In genomic region chr5:139385061-139385889, GRCh38 we compare ENCODE assay signal across 9 cellular contexts. TPM values are rescaled to one million over a fixed set of nuclear protein-coding genes. Genes with fewer than 3 reads are reported as not detected.
DNase-seq lines count a peak whose midpoint lies in the region; ATAC-seq and TF ChIP-seq lines count a peak whose summit lies in the region.
"Had no signal": no experiment of that assay in that cellular context is flagged by ENCODE, and none has a peak within 500 bp of the region (broad histone marks: within the 10 kb centered on the region; RNA-seq: fewer than 3 reads in every experiment).

No MANE protein-coding gene starts in this region.

- H3K9me3 ChIP-seq in Panc1 (ENCODE audit: control insufficient read depth, insufficient read depth, low read depth, low read length) = no peaks in the 10 kb centered on the region

- peaks cover 56 to 82% of the 10 kb centered on the region in 2 donors for H3K4me1 Mint-ChIP-seq in stimulated activated naive B cell treated with anti-CD40 and anti-IgM and Interleukin-4, amounts not matched to agents 10 μg/mL and 1 μg/mL and 100 μg/mL, for 72 hours

- H3K9me3 Mint-ChIP-seq in stimulated activated naive B cell treated with anti-CD40 and anti-IgM and Interleukin-4, amounts not matched to agents 10 μg/mL and 1 μg/mL and 100 μg/mL, for 72 hours = no peaks in the 10 kb centered on the region

- no peaks in the 10 kb centered on the region for H3K27me3 Mint-ChIP-seq in stimulated activated naive B cell treated with anti-CD40 and anti-IgM and Interleukin-4, amounts not matched to agents 10 μg/mL and 1 μg/mL and 100 μg/mL, for 72 hours

- DNase-seq in NOMO-1 treated with DMSO at 0.1 percent for 48 hours (lab: John Stamatoyannopoulos, UW; ENCODE audit: unreplicated experiment) (peak; percentile 45), NOMO-1 treated with dmso at 0.1 percent for 144 hours (lab: John Stamatoyannopoulos, UW; ENCODE audit: unreplicated experiment) (no peak), Panc1 (ENCODE audit: low read depth, low spot score) (no peak), epithelial cell of prostate (ENCODE audit: low read depth, low spot score) (no peak), NCI-H345 treated with DMSO at 0.1 percent for 48 hours (lab: John Stamatoyannopoulos, UW; ENCODE audit: unreplicated experiment) (no peak)
- DNase-seq in stimulated activated naive B cell treated with anti-CD40 and anti-IgM and Interleukin-4, amounts not matched to agents 10 μg/mL and 1 μg/mL and 100 μg/mL, for 72 hours = no peak

- H3K4me1 ChIP-seq in Panc1 (ENCODE audit: control insufficient read depth, insufficient read depth, low read length) = no peaks in the 10 kb centered on the region; the same call in 1 of the 2 replicates

- peaks cover 11 to 29% of the 10 kb centered on the region in 2 donors for H3K36me3 Mint-ChIP-seq in stimulated activated naive B cell treated with anti-CD40 and anti-IgM and Interleukin-4, amounts not matched to agents 10 μg/mL and 1 μg/mL and 100 μg/mL, for 72 hours

- peak overlapping the region; percentile 78 for H3K27ac Mint-ChIP-seq in stimulated activated naive B cell treated with anti-CD40 and anti-IgM and Interleukin-4, amounts not matched to agents 10 μg/mL and 1 μg/mL and 100 μg/mL, for 72 hours

- no TSS peak for BruUV-seq in Panc1 (replicated peaks; lab: Mats Ljungman, UMichigan)

- TF ChIP-seq CTCF in Panc1 (IDR thresholded peaks at IDR 0.05) = no peak

- peak overlapping the region; percentile 22 to 81 for H3K4me3 Mint-ChIP-seq in stimulated activated naive B cell treated with anti-CD40 and anti-IgM and Interleukin-4, amounts not matched to agents 10 μg/mL and 1 μg/mL and 100 μg/mL, for 72 hours

- intact Hi-C loops in Panc1 (cut with micrococcal nuclease; ENCODE audit: unreplicated experiment) = no loop called here

- CTCF ChIA-PET in Panc1 (lab: Charles Lee) = no interaction called here

- H3K27me3 ChIP-seq in Panc1 (ENCODE audit: control insufficient read depth, insufficient read depth, low read length) = no peaks in the 10 kb centered on the region

- no peaks in the 10 kb centered on the region for H3K36me3 ChIP-seq in Panc1 (ENCODE audit: control insufficient read depth, insufficient read depth, low read length)

- POLR2A ChIA-PET in Panc1 (lab: Charles Lee) = no interaction called here

- peak overlapping the region; percentile 25 to 50 for H3K4me3 ChIP-seq in Panc1 (ENCODE audit: low read depth in 2 of 2, low read length in 2 of 2)

- H3K27ac ChIP-seq in Panc1 (ENCODE audit: low read length) (peak overlapping the region; percentile 71), epithelial cell of prostate (peak overlapping the region; percentile 19)

- ATAC-seq in Panc1 (peak; percentile 71), HG02763 (IDR thresholded peaks at IDR 0.05; ENCODE audit: unreplicated experiment) (no peak), HG03095 (IDR thresholded peaks at IDR 0.05; ENCODE audit: unreplicated experiment) (no peak)
- no peak for ATAC-seq in stimulated activated naive B cell treated with anti-CD40 and anti-IgM and Interleukin-4, amounts not matched to agents 10 μg/mL and 1 μg/mL and 100 μg/mL, for 72 hours (replicated peaks)

- in situ Hi-C loops in Panc1 (cut with HindIII; ENCODE audit: low pct_unique_long_range_greater_than_20kb, low sequenced_read_pairs) = no loop called here

RNA-seq across cellular contexts. Expression of gene SLC23A1, which starts 2.2 kb away (rescaled TPM):
- total RNA-seq in Panc1 (2021; ENCODE audit: unreplicated experiment) = not detected
- polyA plus RNA-seq in Panc1 (2012; ENCODE audit: insufficient read length) = not detected
- polyA plus RNA-seq: AG04450 had no signal

RNA-seq across cellular contexts. Expression of gene MZB1, which starts 4.4 kb away (rescaled TPM):
- 0.49 TPM for total RNA-seq in Panc1 (2021; ENCODE audit: unreplicated experiment)
- 0.21 TPM for polyA plus RNA-seq in Panc1 (2012; ENCODE audit: insufficient read length)
- polyA plus RNA-seq: AG04450 had no signal

RNA-seq across cellular contexts. Expression of gene PROB1, which starts 9.6 kb away (rescaled TPM):
- 2.3 TPM for total RNA-seq in Panc1 (2021; ENCODE audit: unreplicated experiment)
- polyA plus RNA-seq in Panc1 (2012; ENCODE audit: insufficient read length) = 3.8 TPM

RNA-seq across cellular contexts. Expression of gene SPATA24, which starts 18.6 kb away (rescaled TPM):
- total RNA-seq in Panc1 (2021; ENCODE audit: unreplicated experiment) = 5.5 TPM
- 4.0 TPM for polyA plus RNA-seq in Panc1 (2012; ENCODE audit: insufficient read length)

RNA-seq across cellular contexts. Expression of gene PAIP2, which starts 43.6 kb away (rescaled TPM):
- total RNA-seq in Panc1 (2021; ENCODE audit: unreplicated experiment) = 79.4 TPM
- 229 TPM for polyA plus RNA-seq in Panc1 (2012; ENCODE audit: insufficient read length)
